15 cellular contexts compared by ENCODE assay signal in the genomic region with DNA sequence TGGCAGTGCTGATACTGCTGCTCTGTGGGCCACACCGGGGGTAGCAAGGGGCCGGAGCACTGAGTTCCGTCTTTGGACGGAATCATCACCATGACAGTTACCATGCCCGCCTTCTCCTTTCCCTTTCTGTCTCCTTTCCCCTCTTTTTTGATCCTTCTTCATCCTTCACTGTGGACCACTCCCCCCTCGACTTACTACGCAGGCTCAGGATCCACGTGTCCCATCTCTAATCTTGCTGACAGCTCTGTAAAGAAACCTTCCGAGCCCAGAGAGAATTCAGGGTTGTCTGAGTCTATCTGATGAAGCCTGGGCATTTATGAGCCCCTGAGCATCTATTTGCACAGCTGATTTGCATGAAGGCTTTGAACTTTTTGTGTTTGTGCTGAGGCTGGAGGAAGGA. TPM values are rescaled to one million over a fixed set of nuclear protein-coding genes. Genes with fewer than 3 reads are reported as not detected.
"Had no signal": no experiment of that assay in that cellular context is flagged by ENCODE, and none has a peak within 500 bp of the region (broad histone marks: within the 10 kb centered on the region; RNA-seq: fewer than 3 reads in every experiment).

No MANE protein-coding gene starts in this region.

- H3K9me3 Mint-ChIP-seq: activated naive CD4-positive, alpha-beta T cell treated with anti-CD3 and anti-CD28 coated beads, Interleukin-2, amount 50 U/mL, for 72 hours; nephron had no signal

- H3K9me3 ChIP-seq: left ventricle myocardium inferior, ovary, thyroid gland had no signal

- H3K4me3 ChIP-seq: hepatocyte, left ventricle myocardium inferior, ovary, thyroid gland had no signal

- H3K4me1 ChIP-seq: left ventricle myocardium inferior had no signal

- H3K36me3 ChIP-seq: brain microvascular endothelial cell, left ventricle myocardium inferior, ovary, thyroid gland had no signal

- H3K27ac Mint-ChIP-seq: activated naive CD4-positive, alpha-beta T cell treated with anti-CD3 and anti-CD28 coated beads, Interleukin-2, amount 50 U/mL, for 72 hours; memory B cell; nephron had no signal

- H3K27ac ChIP-seq: brain microvascular endothelial cell, hepatocyte, left ventricle myocardium inferior, ovary, thyroid gland had no signal

- DNase-seq: activated CD4-positive, alpha-beta T cell treated with anti-CD3 and anti-CD28 coated beads for 4 hours; activated T-cell treated with anti-CD3 and anti-CD28 coated beads for 4 hours; brain microvascular endothelial cell; dermis blood vessel endothelial cell; left ventricle myocardium inferior; thyroid gland had no signal

- H3K27me3 ChIP-seq: ovary, thyroid gland had no signal

- H3K4me2 ChIP-seq: hepatocyte had no signal

- H3K4me1 Mint-ChIP-seq: nephron had no signal

- H3K4me3 Mint-ChIP-seq: memory B cell, nephron had no signal

- H3K36me3 Mint-ChIP-seq: activated naive CD4-positive, alpha-beta T cell treated with anti-CD3 and anti-CD28 coated beads, Interleukin-2, amount 50 U/mL, for 72 hours; memory B cell had no signal

RNA-seq across cellular contexts. Expression of gene CIB4, which starts 50.7 kb away (rescaled TPM):
- total RNA-seq: activated naive CD4-positive, alpha-beta T cell treated with anti-CD3 and anti-CD28 coated beads, Interleukin-2, amount 50 U/mL, for 72 hours; dermis blood vessel endothelial cell; hepatocyte; kidney; left ventricle myocardium inferior; mucosa of gallbladder; ovary; skeletal muscle tissue; T-helper 2 cell treated with Interferon-gamma antibody and Interleukin-4, amounts not matched to agents 100 ng/mL and 5 ng/mL, for 36 hours had no signal
